8 cellular contexts compared by ENCODE assay signal in the genomic region with DNA sequence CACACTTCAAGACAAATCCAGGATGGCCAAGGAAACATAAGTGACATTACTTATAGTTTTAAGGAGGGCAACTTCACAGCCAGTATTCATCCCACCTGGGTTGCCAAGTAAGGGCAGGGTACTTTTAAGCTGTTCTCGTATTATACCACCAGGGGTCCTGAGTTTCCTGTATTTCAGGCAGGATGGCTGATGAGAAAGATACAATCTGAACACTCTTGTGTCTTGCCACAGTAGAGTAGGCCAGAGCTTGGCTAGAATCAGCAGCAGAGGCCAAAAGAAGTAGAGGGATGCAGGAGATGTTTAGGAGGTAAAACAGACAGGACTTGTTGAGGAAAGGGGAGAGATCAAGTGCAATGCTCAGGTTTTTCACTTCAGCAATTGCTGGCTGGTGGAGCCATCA. TPM values are rescaled to one million over a fixed set of nuclear protein-coding genes. Genes with fewer than 3 reads are reported as not detected.
DNase-seq lines count a peak whose midpoint lies in the region; ATAC-seq and TF ChIP-seq lines count a peak whose summit lies in the region.
"Not testable (repeated sequence)": the region's sequence is repeated elsewhere in the genome, so short reads cannot be mapped to it uniquely, and the experiment has no call there.

No MANE protein-coding gene starts in this region.

- H3K27me3 Mint-ChIP-seq in activated naive CD8-positive, alpha-beta T cell treated with anti-CD3 and anti-CD28 coated beads for 36 hours; natural killer cell (ENCODE audit: low read depth in 2 of 2): not testable (repeated sequence)

- H3K4me3 ChIP-seq in fibroblast of villous mesenchyme (ENCODE audit: low read depth, low read length): not testable (repeated sequence)

- not testable (repeated sequence) for H3K27ac Mint-ChIP-seq in activated naive CD8-positive, alpha-beta T cell treated with anti-CD3 and anti-CD28 coated beads for 36 hours
- peak overlapping the region; percentile 57 to 63 for H3K27ac Mint-ChIP-seq in natural killer cell

- H3K9me3 Mint-ChIP-seq in activated naive CD8-positive, alpha-beta T cell treated with anti-CD3 and anti-CD28 coated beads for 36 hours; natural killer cell: not testable (repeated sequence)

- intact Hi-C loops in natural killer cell (cut with micrococcal nuclease): not testable (repeated sequence)

- ATAC-seq in HG02885 (IDR thresholded peaks at IDR 0.05; ENCODE audit: poor library complexity, unreplicated experiment) (peak; percentile 31), SK-N-SH treated with all-trans-retinoic acid at 6 μM for 48 hours (peak; percentile 79), natural killer cell (peak; percentile 43 to 59 (median 52))

- H3K4me3 Mint-ChIP-seq in activated naive CD8-positive, alpha-beta T cell treated with anti-CD3 and anti-CD28 coated beads for 36 hours: not testable (repeated sequence)
- peak overlapping the region; percentile 37 for H3K4me3 Mint-ChIP-seq in natural killer cell

- TF ChIP-seq CTCF in 22Rv1 (IDR thresholded peaks at IDR 0.05) (peak; percentile 30), fibroblast of villous mesenchyme (IDR thresholded peaks at IDR 0.05; ENCODE audit: insufficient read depth, low read depth, low read length) (peak; percentile 48), natural killer cell (IDR thresholded peaks at IDR 0.05) (peak; percentile 26)

- H3K4me1 Mint-ChIP-seq in activated naive CD8-positive, alpha-beta T cell treated with anti-CD3 and anti-CD28 coated beads for 36 hours: not testable (repeated sequence)
- peaks cover 5 to 10% of the 10 kb centered on the region in 2 donors for H3K4me1 Mint-ChIP-seq in natural killer cell

- not testable (repeated sequence) for H3K27ac ChIP-seq in 22Rv1

- DNase-seq in GM04503 (ENCODE audit: low read depth): peak; percentile 1
- DNase-seq in NCI-H2081 (lab: John Stamatoyannopoulos, UW): peak; percentile 27 to 59
- DNase-seq in activated naive CD8-positive, alpha-beta T cell treated with anti-CD3 and anti-CD28 coated beads for 36 hours: peak; percentile 19
- peak; percentile 62 for DNase-seq in fibroblast of villous mesenchyme (ENCODE audit: low read depth)
- not testable (repeated sequence) for DNase-seq in natural killer cell

- H3K36me3 Mint-ChIP-seq in activated naive CD8-positive, alpha-beta T cell treated with anti-CD3 and anti-CD28 coated beads for 36 hours; natural killer cell: not testable (repeated sequence)

RNA-seq across cellular contexts. Expression of a gene that starts 3.1 kb away (rescaled TPM):
- total RNA-seq in activated naive CD8-positive, alpha-beta T cell treated with anti-CD3 and anti-CD28 coated beads for 36 hours: 10 to 100 TPM; 23.5 to 24.8 TPM
- total RNA-seq in fibroblast of villous mesenchyme: 5.2 and 6.8 TPM in 2 replicates
- 10 to 100 TPM; 19.6 to 30.2 (median 27.8) TPM for total RNA-seq in natural killer cell
